ENCODE assay signal across 18 cellular contexts in genomic region chr4:26525136-26525535, GRCh38. TPM values are rescaled to one million over a fixed set of nuclear protein-coding genes. Genes with fewer than 3 reads are reported as not detected.
A peak's percentile ranks its signal among the peaks of the same experiment; 100 is the strongest.
DNase-seq lines count a peak whose midpoint lies in the region; ATAC-seq, FAIRE-seq and TF ChIP-seq lines count a peak whose summit lies in the region.
"Had no signal": no experiment of that assay in that cellular context is flagged by ENCODE, and none has a peak within 500 bp of the region (broad histone marks: within the 10 kb centered on the region; RNA-seq: fewer than 3 reads in every experiment).

No MANE protein-coding gene starts in this region.

- no peak overlapping the region for H2AFZ ChIP-seq in GM23248
- peak overlapping the region; percentile 77 for H2AFZ ChIP-seq in SK-N-SH (ENCODE audit: low read depth)

- DNase-seq in GM23248, result peak; percentile 68
- no peak for DNase-seq in SK-N-SH
- peak; percentile 17 for DNase-seq in fibroblast of pulmonary artery (ENCODE audit: low read depth)
- peak; percentile 20 for DNase-seq in urothelium cell line (ENCODE audit: low spot score)
- no peak for DNase-seq in nucleus accumbens (lab: John Stamatoyannopoulos, UW)
- DNase-seq in gastrocnemius medialis, result no peak
- no peak for DNase-seq in NCI-H1417 treated with DMSO at 0.1 percent for 48 hours (lab: John Stamatoyannopoulos, UW)
- DNase-seq: activated naive CD4-positive, alpha-beta T cell treated with anti-CD3 and anti-CD28 coated beads for 36 hours; caudate nucleus; CD8-positive, alpha-beta memory T cell; NCI-H2029; NCI-H748 treated with DMSO at 0.1 percent for 48 hours; stimulated activated CD4-positive, alpha-beta T cell treated with anti-CD3 and anti-CD28 coated beads, Interleukin-12 subunit alpha, Interleukin-12 subunit beta, amount 100 ng/mL, for 4 hours; stimulated activated naive CD8-positive, alpha-beta T cell treated with anti-CD3 and anti-CD28 coated beads, Interleukin-15, amount 100 ng/mL, for 72 hours; uterus had no signal

- H3K27me3 ChIP-seq in GM23248 (replicated peaks; ENCODE audit: insufficient read depth) (no peaks in the 10 kb centered on the region), SK-N-SH (ENCODE audit: insufficient read depth) (no peaks in the 10 kb centered on the region), gastrocnemius medialis (no peaks in the 10 kb centered on the region)
- H3K27me3 ChIP-seq: uterus had no signal

- H4K20me1 ChIP-seq in GM23248 (ENCODE audit: insufficient read depth) (no peaks in the 10 kb centered on the region), SK-N-SH (ENCODE audit: insufficient read depth) (no peaks in the 10 kb centered on the region)

- intact Hi-C loops in gastrocnemius medialis (cut with DNase I; ENCODE audit: low total_unique reads), result no loop called here

- H3K9me3 ChIP-seq in GM23248 (ENCODE audit: low read depth) (no peaks in the 10 kb centered on the region), SK-N-SH (no peaks in the 10 kb centered on the region), gastrocnemius medialis (no peaks in the 10 kb centered on the region)
- H3K9me3 ChIP-seq: uterus had no signal

- no peak for TF ChIP-seq POLR2A in gastrocnemius medialis (IDR thresholded peaks at IDR 0.05)

- H3K79me2 ChIP-seq in GM23248 (ENCODE audit: insufficient read depth) (no peaks in the 10 kb centered on the region), SK-N-SH (ENCODE audit: insufficient read depth) (no peaks in the 10 kb centered on the region)

- no peak overlapping the region for H3K9ac ChIP-seq in GM23248
- no peak overlapping the region; the same call in 1 of the 2 replicates for H3K9ac ChIP-seq in SK-N-SH

- H3F3A ChIP-seq in GM23248 (ENCODE audit: insufficient read depth) (peaks cover 6% of the 10 kb centered on the region; the same call in 1 of the 2 replicates), SK-N-SH (replicated peaks; ENCODE audit: insufficient read depth) (peaks cover 11% of the 10 kb centered on the region)

- no peak for TF ChIP-seq CTCF in SK-N-SH (IDR thresholded peaks at IDR 0.05)
- no peak for TF ChIP-seq CTCF in fibroblast of pulmonary artery (IDR thresholded peaks at IDR 0.05; ENCODE audit: low read length, missing control alignments)
- TF ChIP-seq CTCF in gastrocnemius medialis (IDR thresholded peaks at IDR 0.05 in 4 of 5, conservative IDR thresholded peaks at IDR 0.05 in 1 of 5), result no peak

- peaks cover 24% of the 10 kb centered on the region for H3K4me1 ChIP-seq in GM23248 (ENCODE audit: insufficient read depth)
- peaks cover 6 to 29% of the 10 kb centered on the region in 2 experiments for H3K4me1 ChIP-seq in SK-N-SH (ENCODE audit: control insufficient read depth in 1 of 2, insufficient read depth in 2 of 2, low read depth in 1 of 2, low read length in 1 of 2)
- H3K4me1 ChIP-seq in gastrocnemius medialis, result no peaks in the 10 kb centered on the region
- H3K4me1 ChIP-seq: uterus had no signal

- H3K4me2 ChIP-seq in GM23248 (ENCODE audit: unreplicated experiment) (no peak overlapping the region), SK-N-SH (peak overlapping the region; percentile 28)

- no peaks in the 10 kb centered on the region for H3K36me3 ChIP-seq in GM23248 (ENCODE audit: low read depth)
- H3K36me3 ChIP-seq in SK-N-SH (replicated peaks in 1 of 2; ENCODE audit: control insufficient read depth in 1 of 2, insufficient read depth in 2 of 2, low read length in 1 of 2), result no peaks in the 10 kb centered on the region
- H3K36me3 ChIP-seq in gastrocnemius medialis, result no peaks in the 10 kb centered on the region
- H3K36me3 ChIP-seq: uterus had no signal

- FAIRE-seq in urothelium cell line (lab: Jason Lieb, UNC), result no peak
- FAIRE-seq: GM12892, islet of Langerhans had no signal

- H3K9me2 ChIP-seq in GM23248 (ENCODE audit: insufficient read depth), result no peaks in the 10 kb centered on the region
- no peaks in the 10 kb centered on the region for H3K9me2 ChIP-seq in SK-N-SH

- in situ Hi-C loops in GM23248 (cut with MboI) (no loop called here), gastrocnemius medialis (cut with MboI; ENCODE audit: low sequenced_read_pairs in 4 of 4) (no loop called here)

- no peak for ATAC-seq in gastrocnemius medialis
- ATAC-seq: stimulated activated naive CD8-positive, alpha-beta T cell treated with anti-CD3 and anti-CD28 coated beads, Interleukin-15, amount 100 ng/mL, for 72 hours had no signal

- POLR2A ChIA-PET in SK-N-SH (lab: Yijun Ruan, JAX), result no interaction called here

- 56 to 62% methylated on average over 1 of the region's 1 CpG for WGBS in GM23248 (ENCODE audit: low coverage in 1 of 2, low lambda C conversion rate in 2 of 2, missing lambda C conversion rate in 2 of 2), 2 experiments
- WGBS in SK-N-SH (ENCODE audit: low lambda C conversion rate), result 100% methylated on average over 1 of the region's 1 CpG

- H3K4me3 ChIP-seq in GM23248 (no peak overlapping the region), SK-N-SH (ENCODE audit: low read depth in 2 of 2, low read length in 1 of 2) (no peak overlapping the region), fibroblast of pulmonary artery (replicated peaks; ENCODE audit: low read depth, low read length) (no peak overlapping the region), gastrocnemius medialis (no peak overlapping the region)
- H3K4me3 ChIP-seq: uterus had no signal

- no peak for TF ChIP-seq RAD21 in SK-N-SH (IDR thresholded peaks at IDR 0.05; ENCODE audit: low read length)

- no peak; a peak in 1 of 4 replicates for TF ChIP-seq EP300 in SK-N-SH (IDR thresholded peaks at IDR 0.05; ENCODE audit: borderline replicate concordance in 1 of 2, low read depth in 1 of 2, low read length in 1 of 2)

- H3K27ac ChIP-seq in GM23248, result no peak overlapping the region
- H3K27ac ChIP-seq in SK-N-SH (ENCODE audit: low read depth in 2 of 2, low read length in 1 of 2), result peak overlapping the region in 1 of 2 experiments; percentile 49; a peak in 2 of 4 replicates
- H3K27ac ChIP-seq in gastrocnemius medialis, result no peak overlapping the region

- CTCF ChIA-PET in SK-N-SH (lab: Yijun Ruan, JAX), result no interaction called here

TF ChIP-seq in SK-N-SH, 30 proteins besides CTCF, POLR2A, EP300 and RAD21 (continues in another document):
- TF ChIP-seq TEAD4 (IDR thresholded peaks at IDR 0.05; ENCODE audit: borderline replicate concordance, insufficient read depth) (peak; percentile 58; the same call in 1 of the 2 replicates), JUND (IDR thresholded peaks at IDR 0.05) (0 out of 2 replicates have a peak, but pooled peaks have one; percentile 31), TAF1 (IDR thresholded peaks at IDR 0.05; ENCODE audit: borderline replicate concordance, low read depth, low read length) (no peak), REST (IDR thresholded peaks at IDR 0.05; ENCODE audit: low read depth, low read length) (no peak), FOSL2 (IDR thresholded peaks at IDR 0.05; ENCODE audit: borderline replicate concordance, low read depth) (peak; percentile 59; the same call in 1 of the 2 replicates), TCF12 (IDR thresholded peaks at IDR 0.05) (peak; percentile 51), ZBTB33 (IDR thresholded peaks at IDR 0.05; ENCODE audit: borderline replicate concordance, low read depth) (no peak)

RNA-seq across cellular contexts. Expression of gene CCKAR, which starts 34.9 kb away (rescaled TPM):
- total RNA-seq in GM23248 (2014; rRNA removed; shearing (Covaris generic)), result not detected in 2 replicates
- polyA plus RNA-seq in GM23248 (2016; fragmentation: Nextera tagmentation; extraction: Ambion mirVana) (not detected in 2 replicates), SK-N-SH (2012; rRNA removed) (not detected in 2 replicates)
- polyA plus RNA-seq in SK-N-SH (2012; cell fraction: cytosol; rRNA removed), result 0.01 TPM in 1 of 2 replicates, not detected in the other
- 0.02 TPM in 1 of 2 replicates, not detected in the other for polyA plus RNA-seq in SK-N-SH (2012; cell fraction: nucleus; rRNA removed)
- not detected for total RNA-seq in gastrocnemius medialis
- total RNA-seq: activated naive CD4-positive, alpha-beta T cell treated with anti-CD3 and anti-CD28 coated beads for 36 hours; CD8-positive, alpha-beta memory T cell; T-helper 1 cell treated with Interleukin-12 subunit alpha and Interleukin-12 subunit beta and Interleukin-4 antibody, amounts not matched to agents 30 ng/mL and 1 ng/mL, for 36 hours; uterus had no signal
- polyA plus RNA-seq: CD8-positive, alpha-beta memory T cell had no signal

RNA-seq across cellular contexts. Expression of gene TBC1D19, which starts 58.7 kb away (rescaled TPM):
- 25.0 and 37.3 TPM in 2 replicates for total RNA-seq in GM23248 (2014; rRNA removed; shearing (Covaris generic))
- polyA plus RNA-seq in GM23248 (2016; fragmentation: Nextera tagmentation; extraction: Ambion mirVana) (18.1 TPM in 2 replicates), SK-N-SH (2012; rRNA removed) (4.2 and 6.8 TPM in 2 replicates)
- 7.7 and 8.6 TPM in 2 replicates for polyA plus RNA-seq in SK-N-SH (2012; cell fraction: cytosol; rRNA removed)
- polyA plus RNA-seq in SK-N-SH (2012; cell fraction: nucleus; rRNA removed), result 2.1 and 6.5 TPM in 2 replicates
- total RNA-seq in gastrocnemius medialis, result 1 to 10 TPM; 6.5 to 7.0 (median 6.8) TPM

Comparison
In these comparisons a context has a peak if more than half of its experiments do, and no peak if none do; other contexts are left out.
1. DNase-seq: peak in GM23248 (single experiment), fibroblast of pulmonary artery (single experiment) and urothelium cell line (single experiment); none in SK-N-SH (single experiment), nucleus accumbens (0 of 56), gastrocnemius medialis (0 of 2) and NCI-H1417 treated with DMSO at 0.1 percent for 48 hours (single experiment).